ENCODE assay signal across 8 cellular contexts in the genomic region with DNA sequence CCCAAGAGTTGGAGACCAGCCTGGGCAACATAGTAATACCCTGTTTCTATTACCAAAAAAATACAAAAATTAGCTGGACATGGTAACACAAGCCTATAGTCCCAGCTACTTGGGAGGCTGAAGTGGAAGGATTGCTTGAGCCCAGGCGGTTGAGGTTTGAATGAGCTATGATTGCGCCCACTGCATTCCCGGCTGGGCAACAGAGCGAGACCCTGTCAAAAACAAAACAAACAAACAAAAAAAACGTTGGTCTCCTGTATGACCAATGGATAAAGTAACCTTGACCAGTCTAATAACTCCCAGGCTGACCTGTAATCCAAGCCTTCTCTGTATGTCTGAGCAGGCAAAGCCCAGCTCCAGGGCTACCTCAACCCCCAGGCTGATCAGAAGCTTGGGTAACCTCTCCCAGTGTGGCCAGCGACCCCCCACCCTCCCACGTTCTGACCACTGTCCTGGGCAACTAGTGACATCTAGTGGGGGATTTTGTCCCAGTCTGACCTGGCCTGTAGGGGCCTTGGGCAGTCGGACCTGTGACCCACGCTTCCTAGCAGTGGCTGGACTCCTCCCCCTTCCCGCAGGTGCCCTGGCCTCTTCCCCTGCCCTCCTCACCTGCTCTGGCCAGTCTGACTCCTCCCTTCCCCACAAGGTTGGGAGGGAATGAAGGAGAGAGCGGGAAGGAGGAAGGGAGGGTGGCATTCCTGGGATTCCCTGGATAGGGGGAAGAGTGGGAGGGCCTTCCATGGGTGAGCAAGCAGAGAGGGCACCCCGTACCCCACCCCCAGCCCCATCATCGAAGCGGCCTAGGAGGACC. TPM values are rescaled to one million over a fixed set of nuclear protein-coding genes. Genes with fewer than 3 reads are reported as not detected.
DNase-seq lines count a peak whose midpoint lies in the region; ATAC-seq and TF ChIP-seq lines count a peak whose summit lies in the region.

No MANE protein-coding gene starts in this region.

- TF ChIP-seq POLR2A in ovary (IDR thresholded peaks at IDR 0.05): no peak

- TF ChIP-seq CTCF in GM13976 (IDR thresholded peaks at IDR 0.05; ENCODE audit: borderline replicate concordance, control extremely low read depth, extremely low read depth, insufficient read depth, missing control alignments) (peak; percentile 38), fibroblast of pulmonary artery (IDR thresholded peaks at IDR 0.05; ENCODE audit: low read length, missing control alignments) (peak; percentile 52), ovary (IDR thresholded peaks at IDR 0.05) (peak in 1 of 3 donors; percentile 16)

- no peak for TF ChIP-seq EP300 in ovary (IDR thresholded peaks at IDR 0.05)

- H3K36me3 ChIP-seq in ovary: no peaks in the 10 kb centered on the region

- H3K9me3 ChIP-seq in ovary: no peaks in the 10 kb centered on the region

- in situ Hi-C loops in GM13976 (cut with MboI; ENCODE audit: low sequenced_read_pairs, unreplicated experiment): no loop called here

- WGBS in ovary, 3 donors: 14 to 20% (median 16%) methylated on average over 14 of the region's 14 CpGs

- H3K4me3 ChIP-seq in fibroblast of pulmonary artery (replicated peaks; ENCODE audit: low read depth, low read length): no peak overlapping the region
- no peak overlapping the region for H3K4me3 ChIP-seq in ovary

- ATAC-seq in HG03432 (IDR thresholded peaks at IDR 0.05; ENCODE audit: unreplicated experiment) (no peak), GM21390 (IDR thresholded peaks at IDR 0.05; ENCODE audit: unreplicated experiment) (no peak)

- H3K27me3 ChIP-seq in ovary: no peaks in the 10 kb centered on the region

- intact Hi-C loops in ovary (cut with DNase I): loop anchor here in 1 of 4 donors (2.0 kb wide), 1 partner anchor 35 kb away; no protein-coding TSS in a partner anchor

- H3K27ac ChIP-seq in ovary: peak overlapping the region in 1 of 2 donors; percentile 39

- DNase-seq in GM13976 (ENCODE audit: low spot score) (peak; percentile 70), RPMI7951 (ENCODE audit: low read depth) (peak; percentile 38), fibroblast of pulmonary artery (ENCODE audit: low read depth) (peak; percentile 34), ovary (peak; percentile 40 to 57 (median 43)), NCI-H1048 (lab: John Stamatoyannopoulos, UW) (no peak), NCI-H2171 (lab: John Stamatoyannopoulos, UW) (no peak)

- H3K4me1 ChIP-seq in ovary (ENCODE audit: insufficient read depth): peaks cover 13% of the 10 kb centered on the region

RNA-seq across cellular contexts. Expression of a gene that starts 1.0 kb away (rescaled TPM):
- total RNA-seq in RPMI7951 (2014; rRNA removed; shearing (Covaris generic)): 4.6 and 5.7 TPM in 2 replicates
- total RNA-seq in ovary: 100 to 1,000 TPM in 2 of 7 donors, 10 to 100 TPM in 5; 18.4 to 419 (median 87.0) TPM
- 10 to 100 TPM in 1 of 2 donors, 1 to 10 TPM in 1; 9.7 to 62.0 TPM for polyA plus RNA-seq in ovary

RNA-seq across cellular contexts. Expression of a gene that starts 30.2 kb away (rescaled TPM):
- total RNA-seq in RPMI7951 (2014; rRNA removed; shearing (Covaris generic)): not detected in 2 replicates
- 10 to 100 TPM in 1 of 7 donors, 1 to 10 TPM in 3, under 1 TPM in 1, not detected in 2; 0.46 to 10.3 (median 2.2) TPM for total RNA-seq in ovary
- under 1 TPM in 1 of 2 donors, not detected in 1; 0.08 TPM for polyA plus RNA-seq in ovary

RNA-seq across cellular contexts. Expression of a gene that starts 38.2 kb away (rescaled TPM):
- 49.3 and 51.0 TPM in 2 replicates for total RNA-seq in RPMI7951 (2014; rRNA removed; shearing (Covaris generic))
- 100 to 1,000 TPM in 1 of 7 donors, 10 to 100 TPM in 6; 37.8 to 185 (median 71.8) TPM for total RNA-seq in ovary
- 10 to 100 TPM; 40.3 to 76.3 TPM for polyA plus RNA-seq in ovary

RNA-seq across cellular contexts. Expression of a gene that starts 59.3 kb away (rescaled TPM):
- total RNA-seq in RPMI7951 (2014; rRNA removed; shearing (Covaris generic)): 21.8 and 22.6 TPM in 2 replicates
- total RNA-seq in ovary: 100 to 1,000 TPM in 2 of 7 donors, 10 to 100 TPM in 5; 17.8 to 141 (median 50.7) TPM
- polyA plus RNA-seq in ovary: 10 to 100 TPM in 1 of 2 donors, 1 to 10 TPM in 1; 3.2 to 43.4 TPM

Comparison
In these comparisons a context has a peak if more than half of its experiments do, and no peak if none do; other contexts are left out.
1. DNase-seq: peak in GM13976 (single experiment), RPMI7951 (single experiment), fibroblast of pulmonary artery (single experiment) and ovary (5 of 5); none in NCI-H1048 (single experiment) and NCI-H2171 (single experiment).